ENCODE assay signal across 1 cellular context in the genomic region with DNA sequence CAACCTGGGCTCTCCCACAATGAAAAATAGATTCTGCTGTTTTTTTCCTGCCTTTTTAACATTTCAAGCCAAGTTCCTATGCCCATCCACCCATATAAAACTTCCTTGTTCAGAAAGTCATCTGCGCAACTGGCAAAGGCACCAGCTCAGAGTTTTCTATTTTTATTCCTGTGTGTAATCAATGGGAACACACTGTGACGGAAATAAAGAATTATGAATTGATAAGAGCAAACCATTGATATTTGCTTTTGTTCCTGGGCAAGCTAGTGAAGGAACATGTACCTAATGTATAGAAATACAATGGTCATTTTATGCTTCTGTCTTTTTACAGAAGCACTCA.
TF ChIP-seq lines count a peak whose summit lies in the region.

No MANE protein-coding gene starts in this region.

TF ChIP-seq in K562, 482 proteins besides CTCF, POLR2A, EP300 and RAD21:
- no peak for TF ChIP-seq RHOXF2B (CRISPR knock-in tag; conservative IDR thresholded peaks at IDR 0.05)
- TF ChIP-seq NCOA1 (IDR thresholded peaks at IDR 0.05; ENCODE audit: low read depth): no peak
- no peak for TF ChIP-seq ZNF174 (CRISPR knock-in tag; IDR thresholded peaks at IDR 0.05)
- no peak for TF ChIP-seq PHF20 (IDR thresholded peaks at IDR 0.05; ENCODE audit: partially characterized antibody)
- TF ChIP-seq SMARCC2 (IDR thresholded peaks at IDR 0.05; ENCODE audit: low read depth): no peak
- TF ChIP-seq YY1 (IDR thresholded peaks at IDR 0.05; ENCODE audit: borderline replicate concordance in 1 of 3, control insufficient read depth in 1 of 3, extremely low read depth in 1 of 3, insufficient read depth in 3 of 3, insufficient read length in 1 of 3, insufficient replicate concordance in 2 of 3, low read depth in 1 of 3, low read length in 2 of 3): no peak
- no peak for TF ChIP-seq RBM22 (IDR thresholded peaks at IDR 0.05; ENCODE audit: low read depth, low read length, poor library complexity, severe bottlenecking)
- no peak for TF ChIP-seq HSF4 (CRISPR knock-in tag; IDR thresholded peaks at IDR 0.05; ENCODE audit: borderline replicate concordance)
- TF ChIP-seq, protein P1, sequence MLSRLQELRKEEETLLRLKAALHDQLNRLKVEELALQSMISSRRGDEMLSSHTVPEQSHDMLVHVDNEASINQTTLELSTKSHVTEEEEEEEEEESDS (CRISPR knock-in tag; IDR thresholded peaks at IDR 0.05): no peak
- no peak for TF ChIP-seq DMBX1 (CRISPR knock-in tag; IDR thresholded peaks at IDR 0.05; ENCODE audit: borderline replicate concordance)
- TF ChIP-seq, protein P2, sequence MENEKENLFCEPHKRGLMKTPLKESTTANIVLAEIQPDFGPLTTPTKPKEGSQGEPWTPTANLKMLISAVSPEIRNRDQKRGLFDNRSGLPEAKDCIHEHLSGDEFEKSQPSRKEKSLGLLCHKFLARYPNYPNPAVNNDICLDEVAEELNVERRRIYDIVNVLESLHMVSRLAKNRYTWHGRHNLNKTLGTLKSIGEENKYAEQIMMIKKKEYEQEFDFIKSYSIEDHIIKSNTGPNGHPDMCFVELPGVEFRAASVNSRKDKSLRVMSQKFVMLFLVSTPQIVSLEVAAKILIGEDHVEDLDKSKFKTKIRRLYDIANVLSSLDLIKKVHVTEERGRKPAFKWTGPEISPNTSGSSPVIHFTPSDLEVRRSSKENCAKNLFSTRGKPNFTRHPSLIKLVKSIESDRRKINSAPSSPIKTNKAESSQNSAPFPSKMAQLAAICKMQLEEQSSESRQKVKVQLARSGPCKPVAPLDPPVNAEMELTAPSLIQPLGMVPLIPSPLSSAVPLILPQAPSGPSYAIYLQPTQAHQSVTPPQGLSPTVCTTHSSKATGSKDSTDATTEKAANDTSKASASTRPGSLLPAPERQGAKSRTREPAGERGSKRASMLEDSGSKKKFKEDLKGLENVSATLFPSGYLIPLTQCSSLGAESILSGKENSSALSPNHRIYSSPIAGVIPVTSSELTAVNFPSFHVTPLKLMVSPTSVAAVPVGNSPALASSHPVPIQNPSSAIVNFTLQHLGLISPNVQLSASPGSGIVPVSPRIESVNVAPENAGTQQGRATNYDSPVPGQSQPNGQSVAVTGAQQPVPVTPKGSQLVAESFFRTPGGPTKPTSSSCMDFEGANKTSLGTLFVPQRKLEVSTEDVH (IDR thresholded peaks at IDR 0.05; ENCODE audit: low read depth, partially characterized antibody): no peak
- TF ChIP-seq ZNF143 (CRISPR knock-in tag; IDR thresholded peaks at IDR 0.05): no peak
- TF ChIP-seq HLTF (IDR thresholded peaks at IDR 0.05): no peak
- no peak for TF ChIP-seq ELF1 (tag; IDR thresholded peaks at IDR 0.05)
- TF ChIP-seq, protein P3, sequence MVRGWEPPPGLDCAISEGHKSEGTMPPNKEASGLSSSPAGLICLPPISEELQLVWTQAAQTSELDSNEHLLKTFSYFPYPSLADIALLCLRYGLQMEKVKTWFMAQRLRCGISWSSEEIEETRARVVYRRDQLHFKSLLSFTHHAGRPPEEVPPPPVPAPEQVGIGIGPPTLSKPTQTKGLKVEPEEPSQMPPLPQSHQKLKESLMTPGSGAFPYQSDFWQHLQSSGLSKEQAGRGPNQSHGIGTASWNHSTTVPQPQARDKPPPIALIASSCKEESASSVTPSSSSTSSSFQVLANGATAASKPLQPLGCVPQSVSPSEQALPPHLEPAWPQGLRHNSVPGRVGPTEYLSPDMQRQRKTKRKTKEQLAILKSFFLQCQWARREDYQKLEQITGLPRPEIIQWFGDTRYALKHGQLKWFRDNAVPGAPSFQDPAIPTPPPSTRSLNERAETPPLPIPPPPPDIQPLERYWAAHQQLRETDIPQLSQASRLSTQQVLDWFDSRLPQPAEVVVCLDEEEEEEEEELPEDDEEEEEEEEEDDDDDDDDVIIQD (CRISPR knock-in tag; IDR thresholded peaks at IDR 0.05): no peak
- TF ChIP-seq PRPF4 (IDR thresholded peaks at IDR 0.05; ENCODE audit: insufficient read depth, low read depth, low read length, poor library complexity, severe bottlenecking): no peak
